Comparison of ENCODE assay signal across 8 cellular contexts in the genomic region with DNA sequence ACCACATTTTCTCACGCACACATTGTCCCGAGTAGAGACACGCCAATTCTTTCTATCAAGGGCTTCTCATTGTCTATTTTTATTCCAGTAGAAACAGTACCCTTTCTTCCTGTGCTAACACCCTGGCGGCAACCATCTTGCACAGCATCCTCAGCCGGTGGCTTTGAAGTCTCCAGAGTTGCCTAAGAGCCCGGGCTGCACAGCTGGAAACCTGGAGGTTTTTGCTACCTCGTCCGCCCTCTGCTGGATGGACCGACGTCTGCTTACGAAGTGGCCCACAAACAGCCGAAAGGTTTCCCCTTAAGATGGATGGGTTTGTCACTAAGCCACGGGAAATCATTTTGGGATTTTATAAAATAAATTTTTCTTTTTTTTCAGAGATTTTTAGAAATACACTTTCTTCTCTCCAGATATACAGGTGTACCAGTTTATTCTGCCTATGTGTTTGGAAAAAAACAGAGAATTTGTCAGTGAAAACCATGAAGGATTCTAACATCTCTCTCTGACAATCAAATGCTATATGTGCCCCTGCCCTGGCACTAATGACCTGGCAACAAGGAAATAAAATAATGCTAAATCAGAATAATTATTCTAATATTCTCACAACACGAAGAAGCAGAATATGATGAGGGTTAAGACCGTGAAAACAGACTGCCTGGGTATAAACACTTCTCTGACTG.
DNase-seq lines count a peak whose midpoint lies in the region; ATAC-seq lines count a peak whose summit lies in the region.

No MANE protein-coding gene starts in this region.

- peak; percentile 75 for ATAC-seq in GM18861 (IDR thresholded peaks at IDR 0.05; ENCODE audit: unreplicated experiment)
- peak; percentile 97 for ATAC-seq in HG03103 (IDR thresholded peaks at IDR 0.05; ENCODE audit: low read depth, unreplicated experiment)

- in situ Hi-C loops in ACHN (cut with HindIII; ENCODE audit: low pct_ligation_motif_present, low pct_unique_long_range_greater_than_20kb, low sequenced_read_pairs), result no loop called here

- DNase-seq in ACHN (peak; percentile 88), NCI-H2227 (lab: John Stamatoyannopoulos, UW; ENCODE audit: unreplicated experiment) (peak; percentile 74), kidney tubule cell (ENCODE audit: low spot score) (peak; percentile 87)
- peak; percentile 6 for DNase-seq in activated CD4-positive, CD25-positive, alpha-beta regulatory T cell treated with anti-CD3 and anti-CD28 coated beads, Interleukin-2, amount 50 U/mL, for 16 hours (ENCODE audit: low read depth, low spot score)
- DNase-seq in central memory CD4-positive, alpha-beta T cell, result peak; percentile 34
- DNase-seq in stimulated activated CD4-positive, alpha-beta T cell treated with anti-CD3 and anti-CD28 coated beads, Interleukin-4, amount 100 ng/mL, for 1 hour, result peak; percentile 64

Comparison
In these comparisons a context has a peak if more than half of its experiments do, and no peak if none do; other contexts are left out.
1. Peak in every context shown above with its lines: DNase-seq and ATAC-seq.
2. DNase-seq: peak in every context shown above with its lines; median percentile 88 in ACHN; 87 in kidney tubule cell; 74 in NCI-H2227; 64 in stimulated activated CD4-positive, alpha-beta T cell treated with anti-CD3 and anti-CD28 coated beads, Interleukin-4, amount 100 ng/mL, for 1 hour; 34 in central memory CD4-positive, alpha-beta T cell; 6 in activated CD4-positive, CD25-positive, alpha-beta regulatory T cell treated with anti-CD3 and anti-CD28 coated beads, Interleukin-2, amount 50 U/mL, for 16 hours.